8 cellular contexts compared by ENCODE assay signal in genomic region chr17:51516924-51517323, GRCh38.
"Had no signal": no experiment of that assay in that cellular context is flagged by ENCODE, and none has a peak within 500 bp of the region (broad histone marks: within the 10 kb centered on the region; RNA-seq: fewer than 3 reads in every experiment).

No MANE protein-coding gene starts in this region.

- H3K9me3 Mint-ChIP-seq: GM23338, H9 had no signal

- FAIRE-seq: H1, H54 had no signal

- H3K36me3 Mint-ChIP-seq: IgD-negative memory B cell had no signal

- DNase-seq: H9, HCEC 1CT, KBM-7 had no signal

- H3K4me1 Mint-ChIP-seq: GM23338, H9, IgD-negative memory B cell had no signal

- H3K27ac Mint-ChIP-seq: GM23338, H9, IgD-negative memory B cell had no signal

- H2AFZ ChIP-seq: GM23338 had no signal

- H3K4me3 Mint-ChIP-seq: GM23338, H9, IgD-negative memory B cell had no signal

- ATAC-seq: GM23338 had no signal

- H3K4me2 ChIP-seq: GM23338 had no signal

- H3K27ac ChIP-seq: HL-60 had no signal

- H3K4me3 ChIP-seq: GM23338 had no signal
